Comparison of ENCODE assay signal across 9 cellular contexts in the genomic region with DNA sequence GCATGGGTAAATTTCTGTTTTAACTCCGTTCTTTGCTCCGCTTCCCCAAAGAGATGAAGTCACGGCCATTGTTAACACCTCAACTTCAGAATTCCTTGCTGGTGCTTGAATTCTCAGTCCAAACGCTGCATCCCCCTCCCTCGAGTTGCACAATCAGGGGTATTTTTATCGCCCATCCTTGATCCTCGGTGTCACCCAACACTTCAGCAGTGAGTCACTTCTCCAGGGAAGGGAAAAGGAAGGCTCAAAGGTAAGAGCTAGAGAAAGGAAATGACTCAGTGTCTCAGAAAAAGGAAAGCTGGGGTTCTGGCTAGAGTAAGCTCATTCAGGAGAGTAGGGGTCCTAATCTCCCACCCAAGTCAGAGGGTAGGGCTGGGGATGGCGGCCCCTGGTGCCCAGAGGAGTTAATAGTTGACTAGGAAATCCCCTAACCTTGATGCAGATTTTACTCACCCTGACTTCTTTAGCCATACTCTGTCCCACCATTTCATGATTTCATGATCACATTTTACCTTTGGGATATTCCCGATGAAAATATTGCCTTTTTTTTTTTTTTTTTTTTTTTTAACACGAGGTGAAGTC. TPM values are rescaled to one million over a fixed set of nuclear protein-coding genes. Genes with fewer than 3 reads are reported as not detected.
A peak's percentile ranks its signal among the peaks of the same experiment; 100 is the strongest.
DNase-seq lines count a peak whose midpoint lies in the region; ATAC-seq, FAIRE-seq and TF ChIP-seq lines count a peak whose summit lies in the region.
"Had no signal": no experiment of that assay in that cellular context is flagged by ENCODE, and none has a peak within 500 bp of the region (broad histone marks: within the 10 kb centered on the region; RNA-seq: fewer than 3 reads in every experiment).

No MANE protein-coding gene starts in this region.

- H3K9me3 Mint-ChIP-seq in type B pancreatic cell = no peaks in the 10 kb centered on the region

- no peaks in the 10 kb centered on the region for H3K27me3 Mint-ChIP-seq in type B pancreatic cell

- H3K4me3 Mint-ChIP-seq in type B pancreatic cell = no peak overlapping the region

- no peak for TF ChIP-seq CTCF in type B pancreatic cell (conservative IDR thresholded peaks at IDR 0.05)

- H3K27ac Mint-ChIP-seq in type B pancreatic cell = peak overlapping the region; percentile 39

- FAIRE-seq in HTR-8/SVneo (lab: Jason Lieb, UNC) = no peak
- FAIRE-seq: GM18507 had no signal

- peaks cover 6% of the 10 kb centered on the region for H3K4me1 Mint-ChIP-seq in type B pancreatic cell (ENCODE audit: unreplicated experiment)

- peak; percentile 87 for DNase-seq in HTR-8/SVneo (ENCODE audit: insufficient read length, low spot score)
- DNase-seq in amniotic stem cell (lab: John Stamatoyannopoulos, UW) = peak; percentile 49
- peak; percentile 78 for DNase-seq in hepatic stellate cell (ENCODE audit: low spot score)
- DNase-seq in type B pancreatic cell (ENCODE audit: extremely low spot score, unreplicated experiment) = no peak
- DNase-seq in NCI-H1694 treated with DMSO at 0.1 percent for 48 hours (lab: John Stamatoyannopoulos, UW) = no peak
- DNase-seq in DMS153 (lab: John Stamatoyannopoulos, UW) = no peak
- DNase-seq: activated CD4-positive, CD25-positive, alpha-beta regulatory T cell had no signal

- no peak for ATAC-seq in GM18868 (IDR thresholded peaks at IDR 0.05; ENCODE audit: unreplicated experiment)

- peaks cover 7% of the 10 kb centered on the region for H3K36me3 Mint-ChIP-seq in type B pancreatic cell

RNA-seq across cellular contexts. Expression of a gene that starts 39.8 kb away (rescaled TPM):
- total RNA-seq in type B pancreatic cell (ENCODE audit: low replicate concordance) = 81.6 and 124 TPM in 2 replicates

Comparison
In these comparisons a context has a peak if more than half of its experiments do, and no peak if none do; other contexts are left out.
1. DNase-seq: peak in HTR-8/SVneo (single experiment), amniotic stem cell (single experiment) and hepatic stellate cell (single experiment); none in type B pancreatic cell (single experiment), NCI-H1694 treated with DMSO at 0.1 percent for 48 hours (single experiment) and DMS153 (single experiment).